ENCODE assay signal across 16 cellular contexts in the genomic region with DNA sequence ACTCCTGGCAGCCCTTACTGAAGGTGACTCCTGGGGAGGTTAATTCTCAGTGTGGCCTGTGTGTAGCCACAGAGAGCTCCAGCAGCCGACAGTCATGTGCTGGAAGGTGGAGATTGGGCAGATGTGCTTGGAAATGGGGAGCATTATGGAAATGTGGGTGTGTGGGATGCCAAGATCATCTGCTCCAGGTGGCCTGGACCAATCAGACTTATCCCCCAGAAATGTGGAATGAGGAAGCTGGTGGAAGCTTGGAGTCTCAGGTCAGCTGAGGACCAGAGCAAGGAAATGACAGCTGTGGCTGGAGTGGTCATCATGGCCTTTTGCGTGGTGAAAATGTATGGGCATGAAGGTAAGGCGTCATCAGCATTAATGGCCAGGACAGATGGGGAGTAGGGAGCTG.
"Had no signal": no experiment of that assay in that cellular context is flagged by ENCODE, and none has a peak within 500 bp of the region (broad histone marks: within the 10 kb centered on the region; RNA-seq: fewer than 3 reads in every experiment).

No MANE protein-coding gene starts in this region.

- H3K4me3 ChIP-seq: cardiac muscle cell, hepatocyte, psoas muscle, sigmoid colon, stomach had no signal

- H3K36me3 Mint-ChIP-seq: activated naive CD8-positive, alpha-beta T cell treated with anti-CD3 and anti-CD28 coated beads, Interleukin-2, amount 10 ng/mL, durations not matched to agents 7 days and 5 days; natural killer cell had no signal

- DNase-seq: activated CD4-positive, alpha-beta T cell treated with anti-CD3 and anti-CD28 coated beads, Interleukin-2, amount 50 U/mL, for 1 hour; activated CD8-positive, alpha-beta memory T cell treated with anti-CD3 and anti-CD28 coated beads for 24 hours; activated naive CD8-positive, alpha-beta T cell treated with anti-CD3 and anti-CD28 coated beads, Interleukin-2, amount 10 ng/mL, durations not matched to agents 7 days and 5 days; islet precursor cell; natural killer cell; occipital lobe; psoas muscle; sigmoid colon; stimulated activated CD4-positive, alpha-beta T cell treated with anti-CD3 and anti-CD28 coated beads, Interleukin-1b, Interleukin-23, amount 100 ng/mL, for 48 hours; stomach; T-cell; T-helper 9 cell had no signal

- H3K36me3 ChIP-seq: cardiac muscle cell, sigmoid colon, stomach had no signal

- H3K9me3 Mint-ChIP-seq: activated naive CD8-positive, alpha-beta T cell treated with anti-CD3 and anti-CD28 coated beads, Interleukin-2, amount 10 ng/mL, durations not matched to agents 7 days and 5 days; activated T-helper 1 cell treated with anti-CD3 and anti-CD28 coated beads, Interleukin-12 subunit alpha, Interleukin-12 subunit beta, Interleukin-2, Interleukin-4 antibody, amounts not matched to agents 30 ng/mL and 10 ng/mL and 1 ng/mL, durations not matched to agents 14 hours and 24 hours and 36 hours; natural killer cell; T-cell had no signal

- H3K79me2 ChIP-seq: hepatocyte had no signal

- FAIRE-seq: endometrium had no signal

- H3K27me3 ChIP-seq: cardiac muscle cell, hepatocyte, sigmoid colon, stomach had no signal

- H3K4me1 Mint-ChIP-seq: activated naive CD8-positive, alpha-beta T cell treated with anti-CD3 and anti-CD28 coated beads, Interleukin-2, amount 10 ng/mL, durations not matched to agents 7 days and 5 days; natural killer cell; T-cell had no signal

- H3K27ac ChIP-seq: cardiac muscle cell, hepatocyte, psoas muscle, stomach had no signal

- H3K9me3 ChIP-seq: psoas muscle, sigmoid colon, stomach had no signal

- H3K4me3 Mint-ChIP-seq: activated naive CD8-positive, alpha-beta T cell treated with anti-CD3 and anti-CD28 coated beads, Interleukin-2, amount 10 ng/mL, durations not matched to agents 7 days and 5 days; activated T-helper 1 cell treated with anti-CD3 and anti-CD28 coated beads, Interleukin-12 subunit alpha, Interleukin-12 subunit beta, Interleukin-2, Interleukin-4 antibody, amounts not matched to agents 30 ng/mL and 10 ng/mL and 1 ng/mL, durations not matched to agents 14 hours and 24 hours and 36 hours; natural killer cell; T-cell had no signal

- H3K4me2 ChIP-seq: hepatocyte had no signal

- H3K27ac Mint-ChIP-seq: activated naive CD8-positive, alpha-beta T cell treated with anti-CD3 and anti-CD28 coated beads, Interleukin-2, amount 10 ng/mL, durations not matched to agents 7 days and 5 days; activated T-helper 1 cell treated with anti-CD3 and anti-CD28 coated beads, Interleukin-12 subunit alpha, Interleukin-12 subunit beta, Interleukin-2, Interleukin-4 antibody, amounts not matched to agents 30 ng/mL and 10 ng/mL and 1 ng/mL, durations not matched to agents 14 hours and 24 hours and 36 hours; natural killer cell; T-cell had no signal

- H2AFZ ChIP-seq: hepatocyte had no signal
